In the genomic region with DNA sequence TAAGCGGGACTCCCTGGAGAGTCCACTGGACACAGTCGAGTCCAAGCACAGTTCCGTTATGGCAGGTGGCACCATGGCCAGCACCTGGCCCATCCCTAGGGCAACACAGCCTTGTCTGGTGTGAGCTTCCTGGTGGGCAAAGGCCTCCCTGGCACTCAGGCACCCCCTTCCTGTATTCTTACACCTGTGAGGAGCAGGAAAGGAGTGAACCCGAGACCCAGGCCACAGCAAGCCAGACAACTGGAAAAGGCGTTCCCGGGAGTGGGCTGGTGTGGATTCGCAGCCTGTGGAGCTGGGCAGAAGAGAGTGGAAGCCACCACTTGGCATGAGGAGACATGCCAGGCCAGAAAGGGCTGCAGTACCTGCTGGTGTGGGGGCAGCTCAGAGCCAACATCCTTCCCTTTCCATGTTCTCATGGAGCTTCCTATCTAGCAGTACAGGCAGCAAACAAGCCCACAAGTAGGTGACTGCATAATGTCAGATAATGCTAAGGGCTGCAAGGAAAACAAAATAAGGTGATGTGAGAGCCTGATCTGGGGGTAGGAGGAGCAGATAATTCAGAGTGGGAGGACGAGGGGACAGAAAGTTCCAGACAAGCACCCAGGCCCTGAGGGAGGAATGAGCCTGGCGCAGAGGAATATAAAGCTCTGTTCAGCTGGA, we compare ENCODE assay signal across 21 cellular contexts.
DNase-seq lines count a peak whose midpoint lies in the region; ATAC-seq and TF ChIP-seq lines count a peak whose summit lies in the region.
"Had no signal": no experiment of that assay in that cellular context is flagged by ENCODE, and none has a peak within 500 bp of the region (broad histone marks: within the 10 kb centered on the region; RNA-seq: fewer than 3 reads in every experiment).

No MANE protein-coding gene starts in this region.

- CTCF ChIA-PET in activated CD4-positive, alpha-beta T cell treated with anti-CD3 and anti-CD28 coated beads, Interleukin-2, amount 10 ng/mL, durations not matched to agents 7 days and 5 days (lab: Charles Lee): interaction anchor here (0.9 kb wide), 1 partner anchor 25 kb away, joined by 3 read pairs; no protein-coding TSS in a partner anchor
- CTCF ChIA-PET in CD4-positive, alpha-beta memory T cell (lab: Charles Lee; ENCODE audit: partially characterized antibody): interaction anchor here (0.7 to 4.9 kb wide), 8 partner anchors 8 to 336 kb away, joined by 3 to 57 read pairs (median 4); no protein-coding TSS in a partner anchor
- CTCF ChIA-PET in naive thymus-derived CD4-positive, alpha-beta T cell (lab: Charles Lee): no interaction called here

- intact Hi-C loops in CD4-positive, alpha-beta memory T cell (cut with micrococcal nuclease): loop anchor here (5.0 kb wide), 2 partner anchors 51 to 76 kb away; no protein-coding TSS in a partner anchor
- intact Hi-C loops in naive thymus-derived CD4-positive, alpha-beta T cell (cut with micrococcal nuclease): loop anchor here in 1 of 2 donors (10.0 kb wide), 1 partner anchor 54 kb away; no protein-coding TSS in a partner anchor

- peak overlapping the region in 1 of 2 donors; percentile 36 for H3K4me3 ChIP-seq in CD4-positive, alpha-beta memory T cell (ENCODE audit: low read length in 2 of 2)
- peak overlapping the region; percentile 40 for H3K4me3 ChIP-seq in naive thymus-derived CD4-positive, alpha-beta T cell (ENCODE audit: low read length)
- H3K4me3 ChIP-seq in WERI-Rb-1 (ENCODE audit: low read depth, low read length): no peak overlapping the region
- H3K4me3 ChIP-seq: A549, hepatocyte, SJSA1, vagina had no signal

- H3K9me3 ChIP-seq in CD4-positive, alpha-beta memory T cell (ENCODE audit: control insufficient read depth in 1 of 2, low read length in 2 of 2): no peaks in the 10 kb centered on the region
- H3K9me3 ChIP-seq in naive thymus-derived CD4-positive, alpha-beta T cell (ENCODE audit: control insufficient read depth in 2 of 3, low read length in 3 of 3): no peaks in the 10 kb centered on the region
- H3K9me3 ChIP-seq in WERI-Rb-1 (ENCODE audit: severe bottlenecking): peaks cover 3% of the 10 kb centered on the region
- H3K9me3 ChIP-seq: SJSA1, vagina had no signal

- ATAC-seq in activated T-helper 17 cell treated with anti-CD3 and anti-CD28 coated beads, Interleukin-2, amount 50 U/mL, for 72 hours (replicated peaks): no peak
- ATAC-seq in naive thymus-derived CD4-positive, alpha-beta T cell: no peak
- ATAC-seq: A549, PC-3 had no signal

- H3K4me1 ChIP-seq in CD4-positive, alpha-beta memory T cell (ENCODE audit: insufficient read depth, low read length): peaks cover 38% of the 10 kb centered on the region
- peaks cover 0 to 29% of the 10 kb centered on the region in 2 donors for H3K4me1 ChIP-seq in naive thymus-derived CD4-positive, alpha-beta T cell (ENCODE audit: control insufficient read depth in 2 of 2, insufficient read depth in 2 of 2, low read length in 2 of 2)
- H3K4me1 ChIP-seq: A549, vagina had no signal

- H3K4me3 Mint-ChIP-seq in activated CD4-positive, alpha-beta T cell treated with anti-CD3 and anti-CD28 coated beads, Interleukin-2, amount 10 ng/mL, durations not matched to agents 7 days and 5 days: no peak overlapping the region
- peak overlapping the region; percentile 72 to 87 (median 82) for H3K4me3 Mint-ChIP-seq in CD4-positive, alpha-beta memory T cell
- H3K4me3 Mint-ChIP-seq in activated T-helper 17 cell treated with anti-CD3 and anti-CD28 coated beads, Interleukin-2, amount 50 U/mL, for 72 hours: peak overlapping the region; percentile 39
- peak overlapping the region in 1 of 10 donors; percentile 74 for H3K4me3 Mint-ChIP-seq in naive thymus-derived CD4-positive, alpha-beta T cell
- H3K4me3 Mint-ChIP-seq: dendritic cell treated with granulocyte-macrophage colony-stimulating factor and Interleukin-4, amounts not matched to agents 40 ng/mL and 50 ng/mL, for 4 days had no signal

- peaks cover 3% of the 10 kb centered on the region for H3K9me3 Mint-ChIP-seq in activated CD4-positive, alpha-beta T cell treated with anti-CD3 and anti-CD28 coated beads, Interleukin-2, amount 10 ng/mL, durations not matched to agents 7 days and 5 days
- no peaks in the 10 kb centered on the region for H3K9me3 Mint-ChIP-seq in CD4-positive, alpha-beta memory T cell
- H3K9me3 Mint-ChIP-seq in activated T-helper 17 cell treated with anti-CD3 and anti-CD28 coated beads, Interleukin-2, amount 50 U/mL, for 72 hours: no peaks in the 10 kb centered on the region
- H3K9me3 Mint-ChIP-seq in naive thymus-derived CD4-positive, alpha-beta T cell: peaks cover 0 to 14% (median 0%) of the 10 kb centered on the region in 11 donors
- H3K9me3 Mint-ChIP-seq: dendritic cell treated with granulocyte-macrophage colony-stimulating factor and Interleukin-4, amounts not matched to agents 40 ng/mL and 50 ng/mL, for 4 days had no signal

- H3K27me3 ChIP-seq in CD4-positive, alpha-beta memory T cell (ENCODE audit: insufficient read depth, low read length): no peaks in the 10 kb centered on the region
- no peaks in the 10 kb centered on the region for H3K27me3 ChIP-seq in naive thymus-derived CD4-positive, alpha-beta T cell (ENCODE audit: control insufficient read depth in 2 of 2, insufficient read depth in 2 of 2, low read length in 2 of 2)
- H3K27me3 ChIP-seq in WERI-Rb-1 (ENCODE audit: insufficient read depth, low read depth, severe bottlenecking): no peaks in the 10 kb centered on the region
- H3K27me3 ChIP-seq: hepatocyte, SJSA1, vagina had no signal

- POLR2A ChIA-PET in activated CD4-positive, alpha-beta T cell treated with anti-CD3 and anti-CD28 coated beads, Interleukin-2, amount 10 ng/mL, durations not matched to agents 7 days and 5 days (lab: Charles Lee): no interaction called here
- POLR2A ChIA-PET in CD4-positive, alpha-beta memory T cell (lab: Charles Lee; ENCODE audit: partially characterized antibody): interaction anchor here (0.7 to 6.8 kb wide), 5 partner anchors 8 to 80 kb away, joined by 3 to 78 read pairs (median 10); no protein-coding TSS in a partner anchor
- POLR2A ChIA-PET in naive thymus-derived CD4-positive, alpha-beta T cell (lab: Charles Lee): no interaction called here

- no peak for TF ChIP-seq CTCF in WERI-Rb-1 (IDR thresholded peaks at IDR 0.05; ENCODE audit: low read depth, low read length)

- H3K36me3 ChIP-seq in CD4-positive, alpha-beta memory T cell (ENCODE audit: insufficient read depth, low read length): no peaks in the 10 kb centered on the region
- H3K36me3 ChIP-seq in naive thymus-derived CD4-positive, alpha-beta T cell (ENCODE audit: control insufficient read depth in 2 of 3, insufficient read depth in 3 of 3, low read length in 3 of 3): no peaks in the 10 kb centered on the region
- peaks cover 9% of the 10 kb centered on the region for H3K36me3 ChIP-seq in WERI-Rb-1
- H3K36me3 ChIP-seq: SJSA1, vagina had no signal

- H3K27me3 Mint-ChIP-seq in activated CD4-positive, alpha-beta T cell treated with anti-CD3 and anti-CD28 coated beads, Interleukin-2, amount 10 ng/mL, durations not matched to agents 7 days and 5 days: peaks cover 17% of the 10 kb centered on the region
- H3K27me3 Mint-ChIP-seq in CD4-positive, alpha-beta memory T cell: no peaks in the 10 kb centered on the region
- no peaks in the 10 kb centered on the region for H3K27me3 Mint-ChIP-seq in activated T-helper 17 cell treated with anti-CD3 and anti-CD28 coated beads, Interleukin-2, amount 50 U/mL, for 72 hours
- H3K27me3 Mint-ChIP-seq in naive thymus-derived CD4-positive, alpha-beta T cell: peaks cover 14 to 31% (median 18%) of the 10 kb centered on the region in 5 donors

- peak overlapping the region; percentile 75 for H3K27ac Mint-ChIP-seq in activated CD4-positive, alpha-beta T cell treated with anti-CD3 and anti-CD28 coated beads, Interleukin-2, amount 10 ng/mL, durations not matched to agents 7 days and 5 days
- peak overlapping the region; percentile 69 to 95 (median 87) for H3K27ac Mint-ChIP-seq in CD4-positive, alpha-beta memory T cell
- H3K27ac Mint-ChIP-seq in activated T-helper 17 cell treated with anti-CD3 and anti-CD28 coated beads, Interleukin-2, amount 50 U/mL, for 72 hours: peak overlapping the region; percentile 73
- peak overlapping the region in 1 of 9 donors; percentile 82 for H3K27ac Mint-ChIP-seq in naive thymus-derived CD4-positive, alpha-beta T cell
- H3K27ac Mint-ChIP-seq: dendritic cell treated with granulocyte-macrophage colony-stimulating factor and Interleukin-4, amounts not matched to agents 40 ng/mL and 50 ng/mL, for 4 days had no signal

- peak overlapping the region; percentile 17 for H3K27ac ChIP-seq in CD4-positive, alpha-beta memory T cell (ENCODE audit: low read depth, low read length)
- H3K27ac ChIP-seq in naive thymus-derived CD4-positive, alpha-beta T cell (ENCODE audit: low read depth, low read length): no peak overlapping the region
- no peak overlapping the region for H3K27ac ChIP-seq in WERI-Rb-1
- H3K27ac ChIP-seq: A549, C4-2B, epithelial cell of prostate, hepatocyte, SJSA1, vagina had no signal

- H3K36me3 Mint-ChIP-seq in activated CD4-positive, alpha-beta T cell treated with anti-CD3 and anti-CD28 coated beads, Interleukin-2, amount 10 ng/mL, durations not matched to agents 7 days and 5 days (ENCODE audit: low read depth): no peaks in the 10 kb centered on the region
- peaks cover 0 to 8% of the 10 kb centered on the region in 2 donors for H3K36me3 Mint-ChIP-seq in CD4-positive, alpha-beta memory T cell
- H3K36me3 Mint-ChIP-seq in activated T-helper 17 cell treated with anti-CD3 and anti-CD28 coated beads, Interleukin-2, amount 50 U/mL, for 72 hours (ENCODE audit: low read depth): no peaks in the 10 kb centered on the region
- peaks cover 0 to 6% (median 0%) of the 10 kb centered on the region in 5 donors for H3K36me3 Mint-ChIP-seq in naive thymus-derived CD4-positive, alpha-beta T cell

- peaks cover 36% of the 10 kb centered on the region for H3K4me1 Mint-ChIP-seq in activated CD4-positive, alpha-beta T cell treated with anti-CD3 and anti-CD28 coated beads, Interleukin-2, amount 10 ng/mL, durations not matched to agents 7 days and 5 days
- H3K4me1 Mint-ChIP-seq in CD4-positive, alpha-beta memory T cell: peaks cover 26 to 48% (median 37%) of the 10 kb centered on the region in 4 donors
- peaks cover 23% of the 10 kb centered on the region for H3K4me1 Mint-ChIP-seq in activated T-helper 17 cell treated with anti-CD3 and anti-CD28 coated beads, Interleukin-2, amount 50 U/mL, for 72 hours
- H3K4me1 Mint-ChIP-seq in naive thymus-derived CD4-positive, alpha-beta T cell: peaks cover 7 to 38% (median 13%) of the 10 kb centered on the region in 7 donors

- no peak for DNase-seq in activated CD4-positive, alpha-beta T cell treated with anti-CD3 and anti-CD28 coated beads, Interleukin-2, amount 10 ng/mL, durations not matched to agents 7 days and 5 days
- no peak for DNase-seq in activated CD4-positive, alpha-beta T cell treated with anti-CD3 and anti-CD28 coated beads, Interleukin-2, amount 50 U/mL, for 48 hours
- DNase-seq in CD4-positive, alpha-beta memory T cell: no peak
- DNase-seq in naive thymus-derived CD4-positive, alpha-beta T cell: no peak
- DNase-seq in NCI-H2227 (lab: John Stamatoyannopoulos, UW; ENCODE audit: unreplicated experiment): no peak
- no peak for DNase-seq in 8988T
- no peak for DNase-seq in WERI-Rb-1
- DNase-seq: foreskin fibroblast, HCEC 1CT, mammary epithelial cell, NCI-H1436, NCI-H69 had no signal
